8 cellular contexts compared by ENCODE assay signal in genomic region chr3:196502775-196503181, GRCh38. TPM values are rescaled to one million over a fixed set of nuclear protein-coding genes. Genes with fewer than 3 reads are reported as not detected.
DNase-seq lines count a peak whose midpoint lies in the region; ATAC-seq, FAIRE-seq and TF ChIP-seq lines count a peak whose summit lies in the region.

No MANE protein-coding gene starts in this region.

- H3K4me3 Mint-ChIP-seq in activated CD4-positive, alpha-beta T cell treated with anti-CD3 and anti-CD28 coated beads for 36 hours: peak overlapping the region; percentile 96

- no peak for TF ChIP-seq CTCF in NB4 (IDR thresholded peaks at IDR 0.05; ENCODE audit: low read depth, low read length)
- TF ChIP-seq CTCF in choroid plexus epithelial cell (conservative IDR thresholded peaks at IDR 0.05; ENCODE audit: low read depth, low read length): no peak

- intact Hi-C loops in activated CD4-positive, alpha-beta T cell treated with anti-CD3 and anti-CD28 coated beads for 36 hours (cut with DNase I, micrococcal nuclease): loop anchor here (1.0 to 5.0 kb wide), 19 partner anchors 20 to 960 kb away; partner anchors contain the start of genes UBXN7 (in 2 of the 2), CEP19 (in 1 of the 2), DYNLT2B (in 1 of the 2) and FBXO45 (in 1 of the 2)

- H3K4me1 Mint-ChIP-seq in activated CD4-positive, alpha-beta T cell treated with anti-CD3 and anti-CD28 coated beads for 36 hours: peaks cover 27% of the 10 kb centered on the region

- POLR2A ChIA-PET in activated CD4-positive, alpha-beta T cell treated with anti-CD3 and anti-CD28 coated beads for 36 hours (lab: Charles Lee): interaction anchor here (1.0 kb wide), 1 partner anchor 237 kb away, joined by 3 read pairs; no protein-coding TSS in a partner anchor

- TF ChIP-seq POLR2A in H54 (IDR thresholded peaks at IDR 0.05; ENCODE audit: low read depth, low read length) (0 out of 2 replicates have a peak, but pooled peaks have one; percentile 23), NB4 (IDR thresholded peaks at IDR 0.05; ENCODE audit: extremely low read depth, insufficient read length) (no peak)

- CTCF ChIA-PET in activated CD4-positive, alpha-beta T cell treated with anti-CD3 and anti-CD28 coated beads for 36 hours (lab: Charles Lee): interaction anchor here (0.8 to 3.1 kb wide), 2 partner anchors 19 to 26 kb away, joined by 3 to 10 read pairs; no protein-coding TSS in a partner anchor

- DNase-seq in DMS79 treated with DMSO at 0.1 percent for 48 hours (lab: John Stamatoyannopoulos, UW) (peak; percentile 69), H54 (ENCODE audit: insufficient read length, low spot score) (peak; percentile 55), NB4 (ENCODE audit: low read depth) (peak; percentile 80), choroid plexus epithelial cell (ENCODE audit: low read depth) (peak; percentile 88), kidney tubule cell (ENCODE audit: low spot score) (peak; percentile 85)
- peak; percentile 77 for DNase-seq in activated CD4-positive, alpha-beta T cell treated with anti-CD3 and anti-CD28 coated beads for 36 hours
- DNase-seq in stimulated activated CD4-positive, alpha-beta T cell treated with anti-CD3 and anti-CD28 coated beads, Interleukin-15, amount 100 ng/mL, for 24 hours: peak; percentile 67

- H3K9me3 Mint-ChIP-seq in activated CD4-positive, alpha-beta T cell treated with anti-CD3 and anti-CD28 coated beads for 36 hours (ENCODE audit: low read depth): peaks cover 8% of the 10 kb centered on the region

- peak; percentile 39 for ATAC-seq in activated CD4-positive, alpha-beta T cell treated with anti-CD3 and anti-CD28 coated beads for 36 hours
- ATAC-seq in HG03469 (IDR thresholded peaks at IDR 0.05; ENCODE audit: unreplicated experiment): no peak

- no peaks in the 10 kb centered on the region for H3K27me3 Mint-ChIP-seq in activated CD4-positive, alpha-beta T cell treated with anti-CD3 and anti-CD28 coated beads for 36 hours

- H3K4me3 ChIP-seq in NB4 (ENCODE audit: low read depth, low read length) (peak overlapping the region; percentile 86), choroid plexus epithelial cell (ENCODE audit: low read depth, low read length) (peak overlapping the region; percentile 66)

- peaks cover 31% of the 10 kb centered on the region for H3K36me3 Mint-ChIP-seq in activated CD4-positive, alpha-beta T cell treated with anti-CD3 and anti-CD28 coated beads for 36 hours (ENCODE audit: low read depth)

- peak overlapping the region; percentile 97 for H3K27ac Mint-ChIP-seq in activated CD4-positive, alpha-beta T cell treated with anti-CD3 and anti-CD28 coated beads for 36 hours

- FAIRE-seq in H54 (lab: Jason Lieb, UNC): peak; percentile 88

RNA-seq across cellular contexts. Expression of gene RNF168, which starts 0.8 kb away (rescaled TPM):
- 10 to 100 TPM; 20.8 to 21.8 TPM for total RNA-seq in activated CD4-positive, alpha-beta T cell treated with anti-CD3 and anti-CD28 coated beads for 36 hours

RNA-seq across cellular contexts. Expression of gene SMCO1, which starts 12.4 kb away (rescaled TPM):
- not detected for total RNA-seq in activated CD4-positive, alpha-beta T cell treated with anti-CD3 and anti-CD28 coated beads for 36 hours
